Comparison of ENCODE assay signal across 13 cellular contexts in genomic region chr5:176716320-176716719, GRCh38.
DNase-seq lines count a peak whose midpoint lies in the region; ATAC-seq lines count a peak whose summit lies in the region.
"Had no signal": no experiment of that assay in that cellular context is flagged by ENCODE, and none has a peak within 500 bp of the region (broad histone marks: within the 10 kb centered on the region; RNA-seq: fewer than 3 reads in every experiment).

No MANE protein-coding gene starts in this region.

- H3K4me2 ChIP-seq in mesenchymal stem cell (ENCODE audit: low read length, poor library complexity, severe bottlenecking) = no peak overlapping the region

- H3K23ac ChIP-seq in mesenchymal stem cell (ENCODE audit: low read length in 2 of 2) = no peak overlapping the region

- H2AFZ ChIP-seq in mesenchymal stem cell (ENCODE audit: low read depth, low read length) = no peak overlapping the region

- 41% methylated on average over 4 of the region's 4 CpGs for WGBS in mesenchymal stem cell

- no peak overlapping the region for H4K91ac ChIP-seq in mesenchymal stem cell (ENCODE audit: low read length)

- H2BK15ac ChIP-seq in mesenchymal stem cell (ENCODE audit: low read depth, poor library complexity, severe bottlenecking) = no peak overlapping the region

- no peak overlapping the region for H3K18ac ChIP-seq in mesenchymal stem cell (ENCODE audit: low read depth in 1 of 2, low read length in 2 of 2)

- peaks cover 49 to 71% of the 10 kb centered on the region in 2 experiments for H3K27me3 ChIP-seq in mesenchymal stem cell (ENCODE audit: control insufficient read depth in 1 of 2, insufficient read depth in 1 of 2, low read length in 2 of 2)

- no peaks in the 10 kb centered on the region for H3K79me1 ChIP-seq in mesenchymal stem cell (replicated peaks; ENCODE audit: low read length, poor library complexity, severe bottlenecking)

- H2AK5ac ChIP-seq in mesenchymal stem cell (ENCODE audit: low read length, severe bottlenecking) = no peak overlapping the region

- H3K9me3 ChIP-seq in mesenchymal stem cell (ENCODE audit: control insufficient read depth, low read length) = peaks cover 17% of the 10 kb centered on the region

- DNase-seq in DMS 273 treated with DMSO at 0.1 percent for 48 hours (lab: John Stamatoyannopoulos, UW) = peak; percentile 16
- DNase-seq in LHCN-M2 (ENCODE audit: low read depth) = peak; percentile 79
- DNase-seq in astrocyte of the hippocampus (ENCODE audit: low read depth, low spot score) = peak; percentile 49
- peak; percentile 4 for DNase-seq in mesenchymal stem cell
- no peak for DNase-seq in NCI-H187 treated with DMSO at 0.1 percent for 48 hours (lab: John Stamatoyannopoulos, UW)
- DNase-seq: activated CD4-positive, alpha-beta T cell treated with anti-CD3 and anti-CD28 coated beads for 36 hours; activated naive CD4-positive, alpha-beta T cell treated with anti-CD3 and anti-CD28 coated beads, Interleukin-2, amount 10 ng/mL, durations not matched to agents 7 days and 5 days; mesendoderm; Right ventricle myocardium superior had no signal

- H3K9ac ChIP-seq in mesenchymal stem cell (ENCODE audit: low read length) = no peak overlapping the region

- H3K4me1 ChIP-seq in mesenchymal stem cell (ENCODE audit: control insufficient read depth, insufficient read depth, low read depth, low read length) = no peaks in the 10 kb centered on the region

- H2BK120ac ChIP-seq in mesenchymal stem cell (ENCODE audit: low read depth, low read length) = no peak overlapping the region

- no peak overlapping the region for H3K14ac ChIP-seq in mesenchymal stem cell (ENCODE audit: low read length in 2 of 2)

- no peak overlapping the region for H3K27ac ChIP-seq in mesenchymal stem cell (ENCODE audit: low read length, poor library complexity, severe bottlenecking)

- no peak overlapping the region for H3K4ac ChIP-seq in mesenchymal stem cell (ENCODE audit: low read depth in 1 of 2, low read length in 2 of 2)

- no peak overlapping the region for H2BK5ac ChIP-seq in mesenchymal stem cell (ENCODE audit: low read depth, low read length, poor library complexity, severe bottlenecking)

- no peak overlapping the region for H3K4me3 ChIP-seq in mesenchymal stem cell (ENCODE audit: insufficient read depth in 1 of 2, low read depth in 1 of 2, low read length in 2 of 2)

- no peak overlapping the region for H4K8ac ChIP-seq in mesenchymal stem cell (ENCODE audit: low read length)

- H2BK12ac ChIP-seq in mesenchymal stem cell (ENCODE audit: low read length in 2 of 2) = no peak overlapping the region

- H3K36me3 ChIP-seq in mesenchymal stem cell (ENCODE audit: control insufficient read depth in 1 of 2, insufficient read depth in 2 of 2, low read depth in 1 of 2, low read length in 2 of 2) = no peaks in the 10 kb centered on the region

- ATAC-seq in HG03175 (IDR thresholded peaks at IDR 0.05; ENCODE audit: unreplicated experiment) = no peak
- ATAC-seq in HG03039 (IDR thresholded peaks at IDR 0.05; ENCODE audit: unreplicated experiment) = no peak
- ATAC-seq in GM19324 (IDR thresholded peaks at IDR 0.05; ENCODE audit: low FRiP score, unreplicated experiment) = no peak
- ATAC-seq: activated CD4-positive, alpha-beta T cell treated with anti-CD3 and anti-CD28 coated beads for 36 hours; sciatic nerve had no signal
